In the genomic region with DNA sequence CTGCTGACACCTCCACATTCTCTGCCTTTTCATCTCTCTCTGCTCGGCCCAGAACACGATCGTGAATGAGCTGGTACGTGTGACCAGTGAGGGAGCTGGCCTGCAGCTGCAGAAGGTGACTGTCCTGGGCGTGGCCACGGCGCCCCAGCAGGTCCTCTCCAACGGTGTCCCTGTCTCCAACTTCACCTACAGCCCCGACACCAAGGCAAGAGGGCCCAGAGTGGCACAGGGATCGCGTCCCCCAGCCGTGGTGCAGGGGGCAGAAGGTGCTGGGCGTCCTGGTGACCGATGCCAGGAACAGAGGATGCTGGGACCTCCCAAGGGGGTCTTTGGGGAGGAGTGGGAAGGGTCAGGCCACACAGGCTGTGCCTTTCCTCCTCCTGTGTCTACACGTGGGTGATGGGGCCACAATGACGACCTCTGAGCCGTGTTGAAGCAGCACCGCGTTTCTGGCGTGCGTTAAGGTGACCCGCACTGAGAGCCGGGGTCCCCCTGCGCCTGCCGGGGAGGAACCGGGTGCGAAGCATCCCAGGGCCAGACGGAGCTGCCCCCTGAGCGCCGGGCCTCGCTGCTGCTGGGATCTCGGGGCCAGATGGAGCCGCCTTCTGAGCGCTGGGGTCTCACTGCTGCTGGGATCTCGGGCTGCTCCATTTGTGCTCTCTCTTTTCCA, we compare ENCODE assay signal across 20 cellular contexts. TPM values are rescaled to one million over a fixed set of nuclear protein-coding genes. Genes with fewer than 3 reads are reported as not detected.
"Had no signal": no experiment of that assay in that cellular context is flagged by ENCODE, and none has a peak within 500 bp of the region (broad histone marks: within the 10 kb centered on the region; RNA-seq: fewer than 3 reads in every experiment).

No MANE protein-coding gene starts in this region.

- DNase-seq: activated CD4-positive, alpha-beta T cell treated with anti-CD3 and anti-CD28 coated beads, Interleukin-2, amount 50 U/mL, for 1 hour; activated CD4-positive, CD25-positive, alpha-beta regulatory T cell; activated gamma-delta T cell treated with Interleukin-2 at 50 U/mL for 16 hours; activated naive CD8-positive, alpha-beta T cell treated with anti-CD3 and anti-CD28 coated beads, Interleukin-2, amount 50 U/mL, for 24 hours; colonic mucosa; foreskin melanocyte; heart right ventricle; left ventricle myocardium inferior; mesenchymal stem cell; nephron progenitor cell; pancreas; stimulated activated CD4-positive, alpha-beta T cell treated with anti-CD3 and anti-CD28 coated beads, Interleukin-1b, Interleukin-23, amount 100 ng/mL, for 48 hours had no signal

- H3K27ac ChIP-seq: ascending aorta, cardiac muscle cell, colonic mucosa, heart right ventricle, left ventricle myocardium inferior, pancreas, spleen, tibial nerve had no signal

- H3K27me3 ChIP-seq: ascending aorta, cardiac muscle cell, colonic mucosa, heart right ventricle, pancreas, spleen, tibial nerve had no signal

- H3K9me3 Mint-ChIP-seq: activated naive CD8-positive, alpha-beta T cell treated with anti-CD3 and anti-CD28 coated beads, Interleukin-2, amount 50 U/mL, for 24 hours had no signal

- FAIRE-seq: keratinocyte, pancreas had no signal

- H3K27ac Mint-ChIP-seq: activated naive CD8-positive, alpha-beta T cell treated with anti-CD3 and anti-CD28 coated beads, Interleukin-2, amount 50 U/mL, for 24 hours; nephron progenitor cell; stimulated activated memory B cell treated with anti-CD40 and anti-IgM and Interleukin-4, amounts not matched to agents 10 μg/mL and 1 μg/mL and 100 μg/mL, for 72 hours; T-helper 1 cell treated with Interleukin-12 subunit alpha and Interleukin-12 subunit beta and Interleukin-4 antibody, amounts not matched to agents 30 μg/mL and 1 μg/mL, for 36 hours had no signal

- H3K9me3 ChIP-seq: ascending aorta, colonic mucosa, pancreas had no signal

- H3K4me1 Mint-ChIP-seq: activated naive CD8-positive, alpha-beta T cell treated with anti-CD3 and anti-CD28 coated beads, Interleukin-2, amount 50 U/mL, for 24 hours; stimulated activated memory B cell treated with anti-CD40 and anti-IgM and Interleukin-4, amounts not matched to agents 10 μg/mL and 1 μg/mL and 100 μg/mL, for 72 hours had no signal

- ATAC-seq: activated naive CD8-positive, alpha-beta T cell treated with anti-CD3 and anti-CD28 coated beads, Interleukin-2, amount 50 U/mL, for 24 hours; stimulated activated memory B cell treated with anti-CD40 and anti-IgM and Interleukin-4, amounts not matched to agents 10 μg/mL and 1 μg/mL and 100 μg/mL, for 72 hours had no signal

- H3K4me3 ChIP-seq: ascending aorta, cardiac muscle cell, colonic mucosa, heart right ventricle, left ventricle myocardium inferior, pancreas, spleen, tibial nerve had no signal

- H3K27me3 Mint-ChIP-seq: activated naive CD8-positive, alpha-beta T cell treated with anti-CD3 and anti-CD28 coated beads, Interleukin-2, amount 50 U/mL, for 24 hours; stimulated activated memory B cell treated with anti-CD40 and anti-IgM and Interleukin-4, amounts not matched to agents 10 μg/mL and 1 μg/mL and 100 μg/mL, for 72 hours had no signal

- H3K36me3 ChIP-seq: cardiac muscle cell, colonic mucosa, pancreas had no signal

- H3K4me1 ChIP-seq: ascending aorta, colonic mucosa, heart right ventricle, left ventricle myocardium inferior, pancreas, tibial nerve had no signal

- H3K4me3 Mint-ChIP-seq: activated naive CD8-positive, alpha-beta T cell treated with anti-CD3 and anti-CD28 coated beads, Interleukin-2, amount 50 U/mL, for 24 hours; nephron progenitor cell; stimulated activated memory B cell treated with anti-CD40 and anti-IgM and Interleukin-4, amounts not matched to agents 10 μg/mL and 1 μg/mL and 100 μg/mL, for 72 hours; T-helper 1 cell treated with Interleukin-12 subunit alpha and Interleukin-12 subunit beta and Interleukin-4 antibody, amounts not matched to agents 30 μg/mL and 1 μg/mL, for 36 hours had no signal

RNA-seq across cellular contexts. Expression of gene CARD14, which starts 51.1 kb away (rescaled TPM):
- total RNA-seq: activated CD8-positive, alpha-beta memory T cell treated with anti-CD3 and anti-CD28 coated beads for 36 hours had no signal
